26 cellular contexts compared by ENCODE assay signal in the genomic region with DNA sequence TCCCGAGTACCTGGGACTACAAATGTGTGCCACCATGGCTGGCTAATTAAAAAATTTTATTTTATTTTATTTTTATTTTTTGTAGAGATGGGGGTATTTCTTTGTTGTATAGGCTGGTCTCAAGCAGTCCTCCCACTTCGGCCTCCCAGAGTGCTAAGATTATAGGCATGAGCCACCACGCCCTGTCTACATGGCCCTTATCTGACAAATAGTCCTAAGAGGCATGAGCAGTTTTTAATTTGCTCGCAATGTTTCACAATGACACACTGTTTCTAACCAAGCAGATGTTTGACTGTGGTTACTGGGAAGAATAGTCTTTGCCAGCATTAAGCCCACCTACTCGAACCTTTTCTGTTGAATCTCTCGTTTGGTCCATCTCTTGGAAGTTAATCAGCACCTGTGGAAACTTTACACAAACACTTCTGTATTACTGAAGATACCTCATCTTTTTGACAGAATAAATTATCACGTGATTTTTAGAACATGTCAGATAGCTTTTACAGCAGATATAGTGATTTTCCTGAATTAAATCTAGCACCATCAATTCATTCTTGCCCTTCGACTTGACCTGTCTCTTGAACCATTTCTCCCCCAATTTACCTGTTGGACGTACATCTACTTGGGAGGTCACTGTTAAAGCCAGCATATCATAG.
"Had no signal": no experiment of that assay in that cellular context is flagged by ENCODE, and none has a peak within 500 bp of the region (broad histone marks: within the 10 kb centered on the region; RNA-seq: fewer than 3 reads in every experiment).

No MANE protein-coding gene starts in this region.

- DNase-seq: activated CD4-positive, alpha-beta T cell treated with anti-CD3 and anti-CD28 coated beads, Interleukin-2, amount 50 U/mL, for 1 hour; activated CD4-positive, CD25-positive, alpha-beta regulatory T cell; activated CD8-positive, alpha-beta memory T cell treated with anti-CD3 and anti-CD28 coated beads, Interleukin-2, amount 50 U/mL, for 4 hours; activated CD8-positive, alpha-beta T cell treated with anti-CD3 and anti-CD28 coated beads for 36 hours; activated naive CD4-positive, alpha-beta T cell treated with anti-CD3 and anti-CD28 coated beads, Interleukin-2, amount 50 U/mL, for 16 hours; activated naive CD8-positive, alpha-beta T cell treated with anti-CD3 and anti-CD28 coated beads, Interleukin-2, amount 10 ng/mL, durations not matched to agents 7 days and 5 days; activated T-cell treated with anti-CD3 and anti-CD28 coated beads, Interleukin-2, amount 50 U/mL, for 72 hours; adrenal gland; anterior cingulate cortex; caudate nucleus; KG1; NCI-H1092 treated with DMSO at 0.1 percent for 48 hours; NCI-H1417 treated with DMSO at 0.1 percent for 48 hours; NCI-H1694 treated with DMSO at 0.1 percent for 48 hours; NCI-H2029 treated with DMSO at 0.1 percent for 48 hours; NCI-H510A treated with DMSO at 0.1 percent for 48 hours; NCI-H69; NK-92 treated with Interleukin-12 subunit alpha and Interleukin-12 subunit beta, amount 100 ng/mL, for 24 hours; PC-3; SHP77 treated with DMSO at 0.1 percent for 48 hours; T-helper 17 cell; T-helper 9 cell had no signal

- H3K27ac ChIP-seq: adrenal gland, breast epithelium, VCaP had no signal

- H3K27me3 ChIP-seq: adrenal gland, breast epithelium had no signal

- H3K36me3 ChIP-seq: adrenal gland, breast epithelium had no signal

- H3K4me3 ChIP-seq: adrenal gland, breast epithelium had no signal

- H3K4me1 ChIP-seq: breast epithelium had no signal

- H3K9me3 ChIP-seq: adrenal gland, breast epithelium had no signal

- FAIRE-seq: RCC 7860, TTC549 had no signal
